1 cellular context compared by ENCODE assay signal in the genomic region with DNA sequence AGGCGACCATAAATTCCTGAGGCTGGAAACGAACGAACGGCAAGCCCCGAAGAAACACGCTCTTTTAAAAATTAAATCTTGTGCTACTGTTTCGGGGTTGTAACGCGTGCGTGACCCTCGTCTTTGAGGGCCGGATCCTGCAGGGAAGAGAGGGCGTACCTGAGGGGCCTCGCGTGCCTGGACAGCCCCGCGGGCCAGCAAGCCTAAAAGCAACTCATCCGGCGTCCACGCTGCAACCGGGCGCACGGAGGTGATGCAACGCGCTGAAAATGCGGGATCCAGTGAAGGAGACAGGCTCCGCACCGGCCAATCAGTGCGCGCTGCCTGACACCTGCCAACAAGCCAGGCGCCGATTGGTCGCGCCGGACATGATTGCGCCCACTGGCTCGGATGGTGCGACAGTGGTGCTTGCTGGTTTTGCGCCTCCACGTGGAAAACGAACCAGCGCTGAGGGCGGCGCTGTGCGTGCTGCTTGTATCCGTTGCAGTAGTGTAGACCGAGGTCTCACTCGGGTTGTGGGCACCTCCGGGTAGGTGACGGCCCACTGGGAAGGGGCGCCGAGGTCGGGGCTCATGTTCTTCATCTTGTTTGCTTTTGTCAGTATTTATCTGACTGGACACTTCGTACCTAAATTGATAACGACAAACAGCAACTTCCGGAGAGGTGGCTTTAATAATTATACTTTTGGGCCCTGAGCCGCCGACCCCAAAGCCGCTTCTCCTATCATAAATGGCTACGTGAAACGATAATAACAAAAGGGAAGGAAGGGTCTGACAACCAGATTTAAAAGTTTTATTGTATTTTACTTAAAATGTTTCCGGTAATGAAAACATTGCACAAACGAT.
TF ChIP-seq lines count a peak whose summit lies in the region.

A gene (minus strand): TSS at position 246 of the 845 bp plus-strand sequence. CDS start 4,278 bp downstream, outside the sequence.

TF ChIP-seq in K562, 482 proteins besides CTCF, POLR2A, EP300 and RAD21 (continued from another document and continues in another):
- TF ChIP-seq, protein P1, sequence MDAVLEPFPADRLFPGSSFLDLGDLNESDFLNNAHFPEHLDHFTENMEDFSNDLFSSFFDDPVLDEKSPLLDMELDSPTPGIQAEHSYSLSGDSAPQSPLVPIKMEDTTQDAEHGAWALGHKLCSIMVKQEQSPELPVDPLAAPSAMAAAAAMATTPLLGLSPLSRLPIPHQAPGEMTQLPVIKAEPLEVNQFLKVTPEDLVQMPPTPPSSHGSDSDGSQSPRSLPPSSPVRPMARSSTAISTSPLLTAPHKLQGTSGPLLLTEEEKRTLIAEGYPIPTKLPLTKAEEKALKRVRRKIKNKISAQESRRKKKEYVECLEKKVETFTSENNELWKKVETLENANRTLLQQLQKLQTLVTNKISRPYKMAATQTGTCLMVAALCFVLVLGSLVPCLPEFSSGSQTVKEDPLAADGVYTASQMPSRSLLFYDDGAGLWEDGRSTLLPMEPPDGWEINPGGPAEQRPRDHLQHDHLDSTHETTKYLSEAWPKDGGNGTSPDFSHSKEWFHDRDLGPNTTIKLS (IDR thresholded peaks at IDR 0.05; ENCODE audit: borderline replicate concordance, low read depth): peak; percentile 97
- TF ChIP-seq XRCC4 (IDR thresholded peaks at IDR 0.05; ENCODE audit: extremely low read depth, insufficient read depth, insufficient read length): no peak
- TF ChIP-seq, protein P2, sequence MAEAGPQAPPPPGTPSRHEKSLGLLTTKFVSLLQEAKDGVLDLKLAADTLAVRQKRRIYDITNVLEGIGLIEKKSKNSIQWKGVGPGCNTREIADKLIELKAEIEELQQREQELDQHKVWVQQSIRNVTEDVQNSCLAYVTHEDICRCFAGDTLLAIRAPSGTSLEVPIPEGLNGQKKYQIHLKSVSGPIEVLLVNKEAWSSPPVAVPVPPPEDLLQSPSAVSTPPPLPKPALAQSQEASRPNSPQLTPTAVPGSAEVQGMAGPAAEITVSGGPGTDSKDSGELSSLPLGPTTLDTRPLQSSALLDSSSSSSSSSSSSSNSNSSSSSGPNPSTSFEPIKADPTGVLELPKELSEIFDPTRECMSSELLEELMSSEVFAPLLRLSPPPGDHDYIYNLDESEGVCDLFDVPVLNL (CRISPR knock-in tag; IDR thresholded peaks at IDR 0.05; ENCODE audit: low read depth): no peak
- TF ChIP-seq ZNF766 (CRISPR knock-in tag; conservative IDR thresholded peaks at IDR 0.05): no peak; the same call in 1 of the 2 replicates
- TF ChIP-seq, protein P3, sequence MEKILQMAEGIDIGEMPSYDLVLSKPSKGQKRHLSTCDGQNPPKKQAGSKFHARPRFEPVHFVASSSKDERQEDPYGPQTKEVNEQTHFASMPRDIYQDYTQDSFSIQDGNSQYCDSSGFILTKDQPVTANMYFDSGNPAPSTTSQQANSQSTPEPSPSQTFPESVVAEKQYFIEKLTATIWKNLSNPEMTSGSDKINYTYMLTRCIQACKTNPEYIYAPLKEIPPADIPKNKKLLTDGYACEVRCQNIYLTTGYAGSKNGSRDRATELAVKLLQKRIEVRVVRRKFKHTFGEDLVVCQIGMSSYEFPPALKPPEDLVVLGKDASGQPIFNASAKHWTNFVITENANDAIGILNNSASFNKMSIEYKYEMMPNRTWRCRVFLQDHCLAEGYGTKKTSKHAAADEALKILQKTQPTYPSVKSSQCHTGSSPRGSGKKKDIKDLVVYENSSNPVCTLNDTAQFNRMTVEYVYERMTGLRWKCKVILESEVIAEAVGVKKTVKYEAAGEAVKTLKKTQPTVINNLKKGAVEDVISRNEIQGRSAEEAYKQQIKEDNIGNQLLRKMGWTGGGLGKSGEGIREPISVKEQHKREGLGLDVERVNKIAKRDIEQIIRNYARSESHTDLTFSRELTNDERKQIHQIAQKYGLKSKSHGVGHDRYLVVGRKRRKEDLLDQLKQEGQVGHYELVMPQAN (IDR thresholded peaks at IDR 0.05; ENCODE audit: borderline replicate concordance): peak; percentile 96
- TF ChIP-seq, protein P4, sequence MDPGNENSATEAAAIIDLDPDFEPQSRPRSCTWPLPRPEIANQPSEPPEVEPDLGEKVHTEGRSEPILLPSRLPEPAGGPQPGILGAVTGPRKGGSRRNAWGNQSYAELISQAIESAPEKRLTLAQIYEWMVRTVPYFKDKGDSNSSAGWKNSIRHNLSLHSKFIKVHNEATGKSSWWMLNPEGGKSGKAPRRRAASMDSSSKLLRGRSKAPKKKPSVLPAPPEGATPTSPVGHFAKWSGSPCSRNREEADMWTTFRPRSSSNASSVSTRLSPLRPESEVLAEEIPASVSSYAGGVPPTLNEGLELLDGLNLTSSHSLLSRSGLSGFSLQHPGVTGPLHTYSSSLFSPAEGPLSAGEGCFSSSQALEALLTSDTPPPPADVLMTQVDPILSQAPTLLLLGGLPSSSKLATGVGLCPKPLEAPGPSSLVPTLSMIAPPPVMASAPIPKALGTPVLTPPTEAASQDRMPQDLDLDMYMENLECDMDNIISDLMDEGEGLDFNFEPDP (CRISPR knock-in tag; IDR thresholded peaks at IDR 0.05): no peak
- TF ChIP-seq NFRKB (IDR thresholded peaks at IDR 0.05; ENCODE audit: low read depth): no peak; the same call in 1 of the 2 replicates
- no peak for TF ChIP-seq TCF7 (IDR thresholded peaks at IDR 0.05; ENCODE audit: borderline replicate concordance)
- TF ChIP-seq ZNF507 (tag; conservative IDR thresholded peaks at IDR 0.05): no peak
- TF ChIP-seq CHD1 (IDR thresholded peaks at IDR 0.05; ENCODE audit: low read length): peak; percentile 25
- TF ChIP-seq HMGN3 (IDR thresholded peaks at IDR 0.05; ENCODE audit: borderline replicate concordance, extremely low read depth, insufficient read length, low read depth, low read length): peak; percentile 76
- TF ChIP-seq ZNF75A (CRISPR knock-in tag; IDR thresholded peaks at IDR 0.05): no peak
- peak; percentile 66; the same call in 1 of the 2 replicates for TF ChIP-seq RB1 (IDR thresholded peaks at IDR 0.05; ENCODE audit: low read depth)
- no peak for TF ChIP-seq HNRNPL (IDR thresholded peaks at IDR 0.05; ENCODE audit: low read depth, low read length)
- peak; percentile 62; the same call in 1 of the 2 replicates for TF ChIP-seq SAFB (IDR thresholded peaks at IDR 0.05; ENCODE audit: borderline replicate concordance, low read depth, low read length)
- TF ChIP-seq ZNF41 (CRISPR knock-in tag; conservative IDR thresholded peaks at IDR 0.05): 0 out of 2 replicates have a peak, but pooled peaks have one; percentile 18
- TF ChIP-seq TAF7 (tag; IDR thresholded peaks at IDR 0.05): peak; percentile 70
- no peak for TF ChIP-seq CHCHD3 (CRISPR knock-in tag; IDR thresholded peaks at IDR 0.05)
- TF ChIP-seq HDGF (IDR thresholded peaks at IDR 0.05): no peak
- TF ChIP-seq STAT5A (IDR thresholded peaks at IDR 0.05; ENCODE audit: borderline replicate concordance, low read length): no peak
- TF ChIP-seq XRCC3 (IDR thresholded peaks at IDR 0.05): no peak
- no peak for TF ChIP-seq POLR3A (IDR thresholded peaks at IDR 0.05; ENCODE audit: borderline replicate concordance, extremely low read depth, insufficient read depth, insufficient read length)
- TF ChIP-seq, protein P5, sequence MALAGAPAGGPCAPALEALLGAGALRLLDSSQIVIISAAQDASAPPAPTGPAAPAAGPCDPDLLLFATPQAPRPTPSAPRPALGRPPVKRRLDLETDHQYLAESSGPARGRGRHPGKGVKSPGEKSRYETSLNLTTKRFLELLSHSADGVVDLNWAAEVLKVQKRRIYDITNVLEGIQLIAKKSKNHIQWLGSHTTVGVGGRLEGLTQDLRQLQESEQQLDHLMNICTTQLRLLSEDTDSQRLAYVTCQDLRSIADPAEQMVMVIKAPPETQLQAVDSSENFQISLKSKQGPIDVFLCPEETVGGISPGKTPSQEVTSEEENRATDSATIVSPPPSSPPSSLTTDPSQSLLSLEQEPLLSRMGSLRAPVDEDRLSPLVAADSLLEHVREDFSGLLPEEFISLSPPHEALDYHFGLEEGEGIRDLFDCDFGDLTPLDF (CRISPR knock-in tag; IDR thresholded peaks at IDR 0.05): no peak
- peak; percentile 96 for TF ChIP-seq ATF7 (IDR thresholded peaks at IDR 0.05)
- 0 out of 2 replicates have a peak, but pooled peaks have one; percentile 62 for TF ChIP-seq E2F3 (CRISPR knock-in tag; IDR thresholded peaks at IDR 0.05)
- no peak for TF ChIP-seq ZNF699 (CRISPR knock-in tag; IDR thresholded peaks at IDR 0.05; ENCODE audit: insufficient replicate concordance)
- TF ChIP-seq, protein P6, sequence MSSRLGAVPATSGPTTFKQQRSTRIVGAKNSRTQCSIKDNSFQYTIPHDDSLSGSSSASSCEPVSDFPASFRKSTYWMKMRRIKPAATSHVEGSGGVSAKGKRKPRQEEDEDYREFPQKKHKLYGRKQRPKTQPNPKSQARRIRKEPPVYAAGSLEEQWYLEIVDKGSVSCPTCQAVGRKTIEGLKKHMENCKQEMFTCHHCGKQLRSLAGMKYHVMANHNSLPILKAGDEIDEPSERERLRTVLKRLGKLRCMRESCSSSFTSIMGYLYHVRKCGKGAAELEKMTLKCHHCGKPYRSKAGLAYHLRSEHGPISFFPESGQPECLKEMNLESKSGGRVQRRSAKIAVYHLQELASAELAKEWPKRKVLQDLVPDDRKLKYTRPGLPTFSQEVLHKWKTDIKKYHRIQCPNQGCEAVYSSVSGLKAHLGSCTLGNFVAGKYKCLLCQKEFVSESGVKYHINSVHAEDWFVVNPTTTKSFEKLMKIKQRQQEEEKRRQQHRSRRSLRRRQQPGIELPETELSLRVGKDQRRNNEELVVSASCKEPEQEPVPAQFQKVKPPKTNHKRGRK (tag; IDR thresholded peaks at IDR 0.05): no peak
- peak; percentile 58 for TF ChIP-seq PRPF4 (IDR thresholded peaks at IDR 0.05; ENCODE audit: insufficient read depth, low read depth, low read length, poor library complexity, severe bottlenecking)
- no peak for TF ChIP-seq COPS2 (conservative IDR thresholded peaks at IDR 0.05)
- TF ChIP-seq ZNF274 (IDR thresholded peaks at IDR 0.05; ENCODE audit: borderline replicate concordance, low read depth, low read length): no peak
- peak; percentile 87 for TF ChIP-seq FIP1L1 (IDR thresholded peaks at IDR 0.05; ENCODE audit: low read depth, low read length, poor library complexity, severe bottlenecking)
- TF ChIP-seq KLF13 (tag; IDR thresholded peaks at IDR 0.05; ENCODE audit: borderline replicate concordance, low read depth): peak; percentile 86
- TF ChIP-seq HMG20A (CRISPR knock-in tag; conservative IDR thresholded peaks at IDR 0.05): no peak
- TF ChIP-seq, protein P7, sequence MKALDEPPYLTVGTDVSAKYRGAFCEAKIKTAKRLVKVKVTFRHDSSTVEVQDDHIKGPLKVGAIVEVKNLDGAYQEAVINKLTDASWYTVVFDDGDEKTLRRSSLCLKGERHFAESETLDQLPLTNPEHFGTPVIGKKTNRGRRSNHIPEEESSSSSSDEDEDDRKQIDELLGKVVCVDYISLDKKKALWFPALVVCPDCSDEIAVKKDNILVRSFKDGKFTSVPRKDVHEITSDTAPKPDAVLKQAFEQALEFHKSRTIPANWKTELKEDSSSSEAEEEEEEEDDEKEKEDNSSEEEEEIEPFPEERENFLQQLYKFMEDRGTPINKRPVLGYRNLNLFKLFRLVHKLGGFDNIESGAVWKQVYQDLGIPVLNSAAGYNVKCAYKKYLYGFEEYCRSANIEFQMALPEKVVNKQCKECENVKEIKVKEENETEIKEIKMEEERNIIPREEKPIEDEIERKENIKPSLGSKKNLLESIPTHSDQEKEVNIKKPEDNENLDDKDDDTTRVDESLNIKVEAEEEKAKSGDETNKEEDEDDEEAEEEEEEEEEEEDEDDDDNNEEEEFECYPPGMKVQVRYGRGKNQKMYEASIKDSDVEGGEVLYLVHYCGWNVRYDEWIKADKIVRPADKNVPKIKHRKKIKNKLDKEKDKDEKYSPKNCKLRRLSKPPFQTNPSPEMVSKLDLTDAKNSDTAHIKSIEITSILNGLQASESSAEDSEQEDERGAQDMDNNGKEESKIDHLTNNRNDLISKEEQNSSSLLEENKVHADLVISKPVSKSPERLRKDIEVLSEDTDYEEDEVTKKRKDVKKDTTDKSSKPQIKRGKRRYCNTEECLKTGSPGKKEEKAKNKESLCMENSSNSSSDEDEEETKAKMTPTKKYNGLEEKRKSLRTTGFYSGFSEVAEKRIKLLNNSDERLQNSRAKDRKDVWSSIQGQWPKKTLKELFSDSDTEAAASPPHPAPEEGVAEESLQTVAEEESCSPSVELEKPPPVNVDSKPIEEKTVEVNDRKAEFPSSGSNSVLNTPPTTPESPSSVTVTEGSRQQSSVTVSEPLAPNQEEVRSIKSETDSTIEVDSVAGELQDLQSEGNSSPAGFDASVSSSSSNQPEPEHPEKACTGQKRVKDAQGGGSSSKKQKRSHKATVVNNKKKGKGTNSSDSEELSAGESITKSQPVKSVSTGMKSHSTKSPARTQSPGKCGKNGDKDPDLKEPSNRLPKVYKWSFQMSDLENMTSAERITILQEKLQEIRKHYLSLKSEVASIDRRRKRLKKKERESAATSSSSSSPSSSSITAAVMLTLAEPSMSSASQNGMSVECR (CRISPR knock-in tag; IDR thresholded peaks at IDR 0.05): peak; percentile 92
- TF ChIP-seq, protein P8, sequence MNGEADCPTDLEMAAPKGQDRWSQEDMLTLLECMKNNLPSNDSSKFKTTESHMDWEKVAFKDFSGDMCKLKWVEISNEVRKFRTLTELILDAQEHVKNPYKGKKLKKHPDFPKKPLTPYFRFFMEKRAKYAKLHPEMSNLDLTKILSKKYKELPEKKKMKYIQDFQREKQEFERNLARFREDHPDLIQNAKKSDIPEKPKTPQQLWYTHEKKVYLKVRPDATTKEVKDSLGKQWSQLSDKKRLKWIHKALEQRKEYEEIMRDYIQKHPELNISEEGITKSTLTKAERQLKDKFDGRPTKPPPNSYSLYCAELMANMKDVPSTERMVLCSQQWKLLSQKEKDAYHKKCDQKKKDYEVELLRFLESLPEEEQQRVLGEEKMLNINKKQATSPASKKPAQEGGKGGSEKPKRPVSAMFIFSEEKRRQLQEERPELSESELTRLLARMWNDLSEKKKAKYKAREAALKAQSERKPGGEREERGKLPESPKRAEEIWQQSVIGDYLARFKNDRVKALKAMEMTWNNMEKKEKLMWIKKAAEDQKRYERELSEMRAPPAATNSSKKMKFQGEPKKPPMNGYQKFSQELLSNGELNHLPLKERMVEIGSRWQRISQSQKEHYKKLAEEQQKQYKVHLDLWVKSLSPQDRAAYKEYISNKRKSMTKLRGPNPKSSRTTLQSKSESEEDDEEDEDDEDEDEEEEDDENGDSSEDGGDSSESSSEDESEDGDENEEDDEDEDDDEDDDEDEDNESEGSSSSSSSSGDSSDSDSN (IDR thresholded peaks at IDR 0.05; ENCODE audit: borderline replicate concordance in 1 of 2, low read depth in 2 of 2, low read length in 2 of 2): no peak
- no peak for TF ChIP-seq NCOA6 (IDR thresholded peaks at IDR 0.05)
- no peak for TF ChIP-seq ZNF347 (CRISPR knock-in tag; IDR thresholded peaks at IDR 0.05; ENCODE audit: low read depth)
- TF ChIP-seq POLR2G (IDR thresholded peaks at IDR 0.05; ENCODE audit: low read depth, low read length): peak; percentile 96
- TF ChIP-seq ZNF583 (CRISPR knock-in tag; IDR thresholded peaks at IDR 0.05): no peak
